In the genomic region with DNA sequence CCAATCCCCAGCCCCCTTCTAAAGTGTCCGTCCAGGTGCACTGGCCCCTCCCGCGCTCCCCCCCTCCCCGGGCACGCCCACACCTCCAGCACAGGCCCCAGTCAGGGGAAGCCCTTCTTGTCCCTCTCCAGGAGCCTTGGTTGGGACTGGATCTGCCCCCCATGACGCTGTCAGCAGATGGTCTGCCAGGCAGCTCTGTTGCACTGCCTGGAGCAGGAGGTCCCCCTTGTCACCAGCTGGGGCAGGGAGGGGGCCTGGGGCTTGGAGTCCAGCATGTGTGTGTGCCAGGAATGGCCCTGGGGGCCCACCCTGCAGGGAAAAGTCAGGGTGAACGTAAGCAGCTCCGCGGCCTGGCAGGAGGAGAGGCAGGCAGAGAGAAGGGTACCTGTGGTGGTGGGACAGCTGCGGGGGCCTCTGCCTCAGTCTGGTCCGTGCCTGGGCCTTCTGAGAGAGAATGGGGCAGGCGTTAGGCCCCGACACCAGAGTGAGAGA, we compare ENCODE assay signal across 10 cellular contexts. TPM values are rescaled to one million over a fixed set of nuclear protein-coding genes. Genes with fewer than 3 reads are reported as not detected.
DNase-seq lines count a peak whose midpoint lies in the region; ATAC-seq and TF ChIP-seq lines count a peak whose summit lies in the region.
"Had no signal": no experiment of that assay in that cellular context is flagged by ENCODE, and none has a peak within 500 bp of the region (broad histone marks: within the 10 kb centered on the region; RNA-seq: fewer than 3 reads in every experiment).

No MANE protein-coding gene starts in this region.

- H3K27me3 ChIP-seq in CD4-positive, alpha-beta memory T cell (ENCODE audit: insufficient read depth, low read length), result no peaks in the 10 kb centered on the region
- no peaks in the 10 kb centered on the region for H3K27me3 ChIP-seq in IMR-90 (ENCODE audit: control insufficient read depth, insufficient read depth, low read length)
- H3K27me3 ChIP-seq in body of pancreas, result no peaks in the 10 kb centered on the region
- no peaks in the 10 kb centered on the region for H3K27me3 ChIP-seq in neural progenitor cell

- intact Hi-C loops in CD4-positive, alpha-beta memory T cell (cut with micrococcal nuclease), result no loop called here
- intact Hi-C loops in IMR-90 (cut with micrococcal nuclease), result no loop called here
- intact Hi-C loops in body of pancreas (cut with DNase I), result no loop called here

- dilution Hi-C loops in IMR-90 (cut with HindIII; ENCODE audit: low sequenced_read_pairs, unreplicated experiment), result no loop called here

- TF ChIP-seq POLR2A in IMR-90 (IDR thresholded peaks at IDR 0.05; ENCODE audit: low read depth, low read length), result no peak
- TF ChIP-seq POLR2A in body of pancreas (IDR thresholded peaks at IDR 0.05), result no peak

- H3K56ac ChIP-seq in IMR-90 (ENCODE audit: extremely low read depth, insufficient read depth, low read length), result no peak overlapping the region

- no peak overlapping the region for H2BK15ac ChIP-seq in IMR-90 (ENCODE audit: low read depth, low read length)

- H2BK20ac ChIP-seq in IMR-90 (ENCODE audit: low read depth, low read length), result no peak overlapping the region

- H3K14ac ChIP-seq in IMR-90 (replicated peaks; ENCODE audit: low read depth, low read length), result no peak overlapping the region

- TF ChIP-seq CTCF in IMR-90 (conservative IDR thresholded peaks at IDR 0.05; ENCODE audit: low read depth, low read length), result no peak
- no peak for TF ChIP-seq CTCF in body of pancreas (IDR thresholded peaks at IDR 0.05)
- no peak for TF ChIP-seq CTCF in neural progenitor cell (IDR thresholded peaks at IDR 0.05)

- H3K9ac ChIP-seq in IMR-90 (ENCODE audit: low read depth, low read length) (no peak overlapping the region), neural progenitor cell (no peak overlapping the region)

- H4K91ac ChIP-seq in IMR-90 (ENCODE audit: insufficient read depth, low read depth, low read length), result no peak overlapping the region

- peaks cover 32% of the 10 kb centered on the region for H3K36me3 ChIP-seq in CD4-positive, alpha-beta memory T cell (ENCODE audit: insufficient read depth, low read length)
- H3K36me3 ChIP-seq in IMR-90 (ENCODE audit: control insufficient read depth, insufficient read depth, low read length) (peaks cover 47% of the 10 kb centered on the region), body of pancreas (replicated peaks in 1 of 2; ENCODE audit: insufficient read depth in 1 of 2, low read depth in 2 of 2) (peaks cover 23 to 26% of the 10 kb centered on the region in 2 donors), neural progenitor cell (no peaks in the 10 kb centered on the region)

- in situ Hi-C loops in IMR-90 (cut with MboI; ENCODE audit: low sequenced_read_pairs), result no loop called here

- no peak overlapping the region for H2AK5ac ChIP-seq in IMR-90 (ENCODE audit: low read depth, low read length)

- no peak overlapping the region for H3K4ac ChIP-seq in IMR-90 (ENCODE audit: low read depth, low read length)

- peak overlapping the region; percentile 67 to 83 (median 76) for H3K4me3 Mint-ChIP-seq in CD4-positive, alpha-beta memory T cell
- peak overlapping the region; percentile 62 for H3K4me3 Mint-ChIP-seq in neural progenitor cell

- peak overlapping the region; percentile 64 to 93 (median 90) for H3K27ac Mint-ChIP-seq in CD4-positive, alpha-beta memory T cell
- no peak overlapping the region for H3K27ac Mint-ChIP-seq in neural progenitor cell

- peaks cover 4 to 19% of the 10 kb centered on the region in 2 donors for H3K36me3 Mint-ChIP-seq in CD4-positive, alpha-beta memory T cell
- H3K36me3 Mint-ChIP-seq in neural progenitor cell, result peaks cover 5% of the 10 kb centered on the region

- POLR2A ChIA-PET in CD4-positive, alpha-beta memory T cell (lab: Charles Lee; ENCODE audit: partially characterized antibody), result interaction anchor here (0.7 to 4.1 kb wide), 8 partner anchors 26 to 195 kb away, joined by 3 to 27 read pairs (median 5); partner anchors contain the start of genes PHRF1 and RPLP2
- POLR2A ChIA-PET in IMR-90 (lab: Charles Lee; ENCODE audit: unreplicated experiment), result no interaction called here

- DNase-seq in CD4-positive, alpha-beta memory T cell, result no peak
- no peak for DNase-seq in IMR-90
- no peak for DNase-seq in body of pancreas
- DNase-seq in neural progenitor cell (ENCODE audit: low spot score), result no peak
- no peak for DNase-seq in DMS79 (lab: John Stamatoyannopoulos, UW)
- no peak for DNase-seq in NCI-H774 (lab: John Stamatoyannopoulos, UW)
- DNase-seq in kidney glomerular epithelial cell (lab: John Stamatoyannopoulos, UW), result no peak
- DNase-seq: KBM-7 had no signal

- no peaks in the 10 kb centered on the region for H3K27me3 Mint-ChIP-seq in CD4-positive, alpha-beta memory T cell
- peaks cover 14% of the 10 kb centered on the region for H3K27me3 Mint-ChIP-seq in neural progenitor cell (ENCODE audit: insufficient read depth, low read depth)

- no peak overlapping the region for H3K18ac ChIP-seq in IMR-90 (ENCODE audit: low read depth, low read length)

- H3K4me2 ChIP-seq in IMR-90 (ENCODE audit: low read depth, low read length) (no peak overlapping the region), neural progenitor cell (no peak overlapping the region)

- H3F3A ChIP-seq in neural progenitor cell (ENCODE audit: low read depth), result peaks cover 32% of the 10 kb centered on the region

- no peak overlapping the region for H2BK5ac ChIP-seq in IMR-90 (ENCODE audit: low read depth, low read length, poor library complexity, severe bottlenecking)

- H3K9me3 Mint-ChIP-seq in CD4-positive, alpha-beta memory T cell, result peaks cover 0 to 4% (median 0%) of the 10 kb centered on the region in 8 donors
- no peaks in the 10 kb centered on the region for H3K9me3 Mint-ChIP-seq in neural progenitor cell

- peaks cover 6 to 35% (median 20%) of the 10 kb centered on the region in 4 donors for H3K4me1 Mint-ChIP-seq in CD4-positive, alpha-beta memory T cell
- no peaks in the 10 kb centered on the region for H3K4me1 Mint-ChIP-seq in neural progenitor cell

- no peak overlapping the region for H3K4me3 ChIP-seq in CD4-positive, alpha-beta memory T cell (ENCODE audit: low read length in 2 of 2)
- H3K4me3 ChIP-seq in IMR-90 (ENCODE audit: insufficient read depth, low read depth, low read length) (no peak overlapping the region), body of pancreas (no peak overlapping the region), neural progenitor cell (no peak overlapping the region)

- H3K79me1 ChIP-seq in IMR-90 (ENCODE audit: low read depth in 1 of 2, low read length in 2 of 2), result peaks cover 2 to 36% of the 10 kb centered on the region in 2 experiments; a peak in 3 of 4 replicates

- H4K5ac ChIP-seq in IMR-90 (ENCODE audit: low read depth, low read length), result no peak overlapping the region

- no peaks in the 10 kb centered on the region for H3K9me3 ChIP-seq in CD4-positive, alpha-beta memory T cell (ENCODE audit: control insufficient read depth in 1 of 2, low read length in 2 of 2)
- H3K9me3 ChIP-seq in IMR-90 (ENCODE audit: control insufficient read depth, insufficient read depth, low read length) (no peaks in the 10 kb centered on the region), body of pancreas (no peaks in the 10 kb centered on the region), neural progenitor cell (ENCODE audit: low read depth) (no peaks in the 10 kb centered on the region)

- peak overlapping the region; percentile 28 for H2AK9ac ChIP-seq in IMR-90 (replicated peaks; ENCODE audit: low read depth, low read length, poor library complexity)

- CTCF ChIA-PET in CD4-positive, alpha-beta memory T cell (lab: Charles Lee; ENCODE audit: partially characterized antibody), result interaction anchor here (0.7 to 1.3 kb wide), 2 partner anchors 82 to 152 kb away, joined by 3 to 5 read pairs; no protein-coding TSS in a partner anchor
- CTCF ChIA-PET in IMR-90 (lab: Yijun Ruan, JAX), result no interaction called here

- no peak for TF ChIP-seq RAD21 in IMR-90 (IDR thresholded peaks at IDR 0.05; ENCODE audit: low read length)

- BruUV-seq in IMR-90 (replicated peaks; lab: Mats Ljungman, UMichigan), result no TSS peak

- peaks cover 5% of the 10 kb centered on the region for H3K79me2 ChIP-seq in neural progenitor cell (ENCODE audit: low read depth)

- H3K23ac ChIP-seq in IMR-90 (ENCODE audit: low read depth, low read length), result no peak overlapping the region

- H3K9me1 ChIP-seq in IMR-90 (ENCODE audit: insufficient read depth, low read length), result no peaks in the 10 kb centered on the region

- no peak overlapping the region for H2AFZ ChIP-seq in IMR-90 (replicated peaks; ENCODE audit: low read length, poor library complexity)
- no peak overlapping the region for H2AFZ ChIP-seq in neural progenitor cell (replicated peaks)

- peaks cover 29% of the 10 kb centered on the region for H3K4me1 ChIP-seq in CD4-positive, alpha-beta memory T cell (ENCODE audit: insufficient read depth, low read length)
- peaks cover 4% of the 10 kb centered on the region; the same call in 1 of the 2 replicates for H3K4me1 ChIP-seq in IMR-90 (ENCODE audit: control insufficient read depth, insufficient read depth, low read length)
- H3K4me1 ChIP-seq in body of pancreas, result peaks cover 21% of the 10 kb centered on the region
- H3K4me1 ChIP-seq in neural progenitor cell, result no peaks in the 10 kb centered on the region

- 71% methylated on average over 6 of the region's 13 CpGs; no CpG with 5 or more reads in 1 of the 2 experiments for WGBS in IMR-90 (ENCODE audit: extremely low coverage in 2 of 2, insufficient read length in 1 of 2), 2 experiments
- WGBS in body of pancreas, 2 donors, result 77 to 85% methylated on average over 12 to 13 of the region's 13 CpGs

- no peak overlapping the region for H4K8ac ChIP-seq in IMR-90 (ENCODE audit: low read depth in 2 of 2, low read length in 2 of 2)

- H4K20me1 ChIP-seq in IMR-90 (ENCODE audit: insufficient read depth, low read length) (peaks cover 39% of the 10 kb centered on the region), neural progenitor cell (ENCODE audit: low read depth) (peaks cover 46% of the 10 kb centered on the region)

- H3K27ac ChIP-seq in CD4-positive, alpha-beta memory T cell (ENCODE audit: low read depth, low read length), result peak overlapping the region; percentile 96
- H3K27ac ChIP-seq in IMR-90 (ENCODE audit: insufficient read depth, low read length) (no peak overlapping the region), body of pancreas (peak overlapping the region in 3 of 4 donors; percentile 84 to 96 (median 89)), neural progenitor cell (no peak overlapping the region)

- ATAC-seq in IMR-90 (ENCODE audit: low read depth) (no peak), body of pancreas (no peak), HG02571 (IDR thresholded peaks at IDR 0.05; ENCODE audit: unreplicated experiment) (no peak)

- H2BK120ac ChIP-seq in IMR-90 (ENCODE audit: low read depth, low read length), result no peak overlapping the region

RNA-seq across cellular contexts. Expression of gene IRF7, which starts 1.6 kb away (rescaled TPM):
- 10 to 100 TPM; 67.6 to 76.6 TPM for total RNA-seq in CD4-positive, alpha-beta memory T cell
- 10 to 100 TPM; 20.8 to 37.4 TPM for polyA plus RNA-seq in CD4-positive, alpha-beta memory T cell
- total RNA-seq in IMR-90 (2012; rRNA removed) (1.4 and 1.6 TPM in 2 replicates), body of pancreas (10 to 100 TPM; 10.4 to 10.9 TPM), neural progenitor cell (ENCODE audit: low replicate concordance) (4.3 and 18.4 TPM in 2 replicates)
- 4.5 and 5.8 TPM in 2 replicates for polyA plus RNA-seq in IMR-90 (2012; rRNA removed)
- polyA plus RNA-seq in IMR-90 (2012; cell fraction: cytosol; rRNA removed), result 3.0 and 6.5 TPM in 2 replicates
- polyA plus RNA-seq in IMR-90 (2012; cell fraction: nucleus; rRNA removed; ENCODE audit: low replicate concordance), result 14.5 and 38.2 TPM in 2 replicates

RNA-seq across cellular contexts. Expression of gene CDHR5, which starts 10.6 kb away (rescaled TPM):
- not detected for total RNA-seq in CD4-positive, alpha-beta memory T cell
- polyA plus RNA-seq in CD4-positive, alpha-beta memory T cell, result not detected
- total RNA-seq in IMR-90 (2012; rRNA removed), result not detected in 2 replicates
- polyA plus RNA-seq in IMR-90 (2012; rRNA removed), result not detected in 2 replicates
- polyA plus RNA-seq in IMR-90 (2012; cell fraction: cytosol; rRNA removed), result not detected in 2 replicates
- not detected in 2 replicates for polyA plus RNA-seq in IMR-90 (2012; cell fraction: nucleus; rRNA removed; ENCODE audit: low replicate concordance)
- total RNA-seq in body of pancreas, result 10 to 100 TPM in 1 of 2 donors, not detected in 1; 14.5 TPM
- not detected in 2 replicates for total RNA-seq in neural progenitor cell (ENCODE audit: low replicate concordance)
- total RNA-seq: myocyte had no signal

RNA-seq across cellular contexts. Expression of gene SCT, which starts 12.8 kb away (rescaled TPM):
- total RNA-seq in CD4-positive, alpha-beta memory T cell, result not detected
- not detected for polyA plus RNA-seq in CD4-positive, alpha-beta memory T cell
- total RNA-seq in IMR-90 (2012; rRNA removed), result not detected in 2 replicates
- not detected in 2 replicates for polyA plus RNA-seq in IMR-90 (2012; rRNA removed)
- not detected in 2 replicates for polyA plus RNA-seq in IMR-90 (2012; cell fraction: cytosol; rRNA removed)
- polyA plus RNA-seq in IMR-90 (2012; cell fraction: nucleus; rRNA removed; ENCODE audit: low replicate concordance), result not detected in 2 replicates
- not detected for total RNA-seq in body of pancreas
- total RNA-seq in neural progenitor cell (ENCODE audit: low replicate concordance), result not detected in 2 replicates
- total RNA-seq: myocyte had no signal

RNA-seq across cellular contexts. Expression of gene DRD4, which starts 22.9 kb away (rescaled TPM):
- total RNA-seq in CD4-positive, alpha-beta memory T cell, result 1 to 10 TPM in 1 of 2 experiments, under 1 TPM in 1; 0.64 to 1.0 TPM
- not detected for polyA plus RNA-seq in CD4-positive, alpha-beta memory T cell
- not detected in 2 replicates for total RNA-seq in IMR-90 (2012; rRNA removed)
- not detected in 2 replicates for polyA plus RNA-seq in IMR-90 (2012; rRNA removed)
- polyA plus RNA-seq in IMR-90 (2012; cell fraction: cytosol; rRNA removed), result 0.05 TPM in 1 of 2 replicates, not detected in the other
- 0.34 and 1.1 TPM in 2 replicates for polyA plus RNA-seq in IMR-90 (2012; cell fraction: nucleus; rRNA removed; ENCODE audit: low replicate concordance)
- 1 to 10 TPM in 1 of 2 donors, not detected in 1; 3.0 TPM for total RNA-seq in body of pancreas
- total RNA-seq in neural progenitor cell (ENCODE audit: low replicate concordance), result 0.97 and 6.6 TPM in 2 replicates
- total RNA-seq: myocyte had no signal

RNA-seq across cellular contexts. Expression of gene PHRF1, which starts 37.9 kb away (rescaled TPM):
- total RNA-seq in CD4-positive, alpha-beta memory T cell, result 10 to 100 TPM; 49.2 to 54.5 TPM
- polyA plus RNA-seq in CD4-positive, alpha-beta memory T cell, result 10 to 100 TPM in 1 of 2 donors, under 1 TPM in 1; 0.93 to 17.0 TPM
- total RNA-seq in IMR-90 (2012; rRNA removed) (10.9 and 12.2 TPM in 2 replicates), body of pancreas (10 to 100 TPM; 18.2 to 34.3 TPM), neural progenitor cell (ENCODE audit: low replicate concordance) (9.8 and 43.6 TPM in 2 replicates)
- 17.5 and 23.0 TPM in 2 replicates for polyA plus RNA-seq in IMR-90 (2012; rRNA removed)
- 16.8 and 17.0 TPM in 2 replicates for polyA plus RNA-seq in IMR-90 (2012; cell fraction: cytosol; rRNA removed)
- polyA plus RNA-seq in IMR-90 (2012; cell fraction: nucleus; rRNA removed; ENCODE audit: low replicate concordance), result 34.6 and 53.2 TPM in 2 replicates

Comparison
In these comparisons a context has a peak if more than half of its experiments do, and no peak if none do; other contexts are left out.
1. H3K27ac ChIP-seq: peak in CD4-positive, alpha-beta memory T cell (single experiment) and body of pancreas (3 of 4); none in IMR-90 (single experiment) and neural progenitor cell (single experiment).